34 cellular contexts compared by ENCODE assay signal in the genomic region with DNA sequence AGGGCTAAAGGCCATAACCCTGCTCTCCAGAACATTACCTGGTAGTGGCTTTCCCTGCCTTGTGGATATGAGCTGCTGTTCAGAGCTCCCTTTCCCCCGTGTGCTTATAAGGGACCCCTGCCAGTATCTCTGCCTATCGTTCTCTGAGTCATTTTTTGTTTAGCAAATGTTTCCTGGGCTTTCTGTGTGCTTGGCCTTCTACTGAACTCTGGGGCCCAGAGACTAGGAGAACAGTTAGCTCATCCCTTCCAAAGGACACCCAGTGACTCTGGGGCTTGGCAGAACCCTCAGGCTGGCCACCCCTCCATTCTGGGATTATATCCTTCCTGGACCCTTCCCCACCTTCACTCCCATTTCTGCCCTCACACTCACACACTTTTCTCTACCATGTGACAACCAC.
DNase-seq lines count a peak whose midpoint lies in the region; ATAC-seq, FAIRE-seq and TF ChIP-seq lines count a peak whose summit lies in the region.
"Had no signal": no experiment of that assay in that cellular context is flagged by ENCODE, and none has a peak within 500 bp of the region (broad histone marks: within the 10 kb centered on the region; RNA-seq: fewer than 3 reads in every experiment).

No MANE protein-coding gene starts in this region.

- H2AFZ ChIP-seq in HepG2 (ENCODE audit: low read length) = no peak overlapping the region

- peaks cover 54% of the 10 kb centered on the region for H3K27me3 Mint-ChIP-seq in mesothelial cell of epicardium (ENCODE audit: low read depth)
- H3K27me3 Mint-ChIP-seq in T-helper 2 cell treated with Interferon-gamma antibody and Interleukin-4, amounts not matched to agents 5 μg/mL and 100 μg/mL, for 36 hours (ENCODE audit: low read depth) = peaks cover 11% of the 10 kb centered on the region
- peaks cover 14% of the 10 kb centered on the region for H3K27me3 Mint-ChIP-seq in activated T-helper 1 cell treated with anti-CD3 and anti-CD28 coated beads, Interleukin-12 subunit alpha, Interleukin-12 subunit beta, Interleukin-2, Interleukin-4 antibody, amounts not matched to agents 30 ng/mL and 10 ng/mL and 1 ng/mL, durations not matched to agents 14 hours and 24 hours and 36 hours (ENCODE audit: insufficient read depth)

- H3K4me3 ChIP-seq in liver (ENCODE audit: low read depth in 1 of 3, low read length in 3 of 3) = no peak overlapping the region
- H3K4me3 ChIP-seq in HepG2 (replicated peaks in 1 of 3; ENCODE audit: insufficient read depth in 1 of 3, low read depth in 2 of 3, low read length in 3 of 3) = no peak overlapping the region
- no peak overlapping the region for H3K4me3 ChIP-seq in esophagus squamous epithelium
- H3K4me3 ChIP-seq: breast epithelium, lower lobe of right lung, SJCRH30 had no signal

- H3K27me3 ChIP-seq in liver (ENCODE audit: control insufficient read depth in 4 of 4, insufficient read depth in 4 of 4, low read length in 3 of 4) (no peaks in the 10 kb centered on the region), HepG2 (ENCODE audit: control insufficient read depth in 1 of 2, insufficient read depth in 2 of 2, low read length in 2 of 2) (peaks cover 3 to 27% of the 10 kb centered on the region in 2 experiments; a peak in 3 of 5 replicates), esophagus squamous epithelium (peaks cover 0 to 25% (median 0%) of the 10 kb centered on the region in 4 donors)
- H3K27me3 ChIP-seq: SJCRH30 had no signal

- H3K4me1 ChIP-seq in liver (ENCODE audit: control insufficient read depth in 4 of 4, insufficient read depth in 4 of 4, low read length in 3 of 4) = no peaks in the 10 kb centered on the region
- no peaks in the 10 kb centered on the region for H3K4me1 ChIP-seq in HepG2 (ENCODE audit: insufficient read depth, low read length)
- peaks cover 0 to 55% (median 25%) of the 10 kb centered on the region in 3 donors for H3K4me1 ChIP-seq in esophagus squamous epithelium
- H3K4me1 ChIP-seq: breast epithelium, lower lobe of right lung had no signal

- no peaks in the 10 kb centered on the region for H3K36me3 Mint-ChIP-seq in mesothelial cell of epicardium
- no peaks in the 10 kb centered on the region for H3K36me3 Mint-ChIP-seq in T-helper 2 cell treated with Interferon-gamma antibody and Interleukin-4, amounts not matched to agents 5 μg/mL and 100 μg/mL, for 36 hours (ENCODE audit: low read depth)
- no peaks in the 10 kb centered on the region for H3K36me3 Mint-ChIP-seq in activated T-helper 1 cell treated with anti-CD3 and anti-CD28 coated beads, Interleukin-12 subunit alpha, Interleukin-12 subunit beta, Interleukin-2, Interleukin-4 antibody, amounts not matched to agents 30 ng/mL and 10 ng/mL and 1 ng/mL, durations not matched to agents 14 hours and 24 hours and 36 hours (ENCODE audit: low read depth)
- H3K36me3 Mint-ChIP-seq: activated naive CD4-positive, alpha-beta T cell treated with anti-CD3 and anti-CD28 coated beads, Interleukin-2, amount 50 U/mL, for 24 hours; naive thymus-derived CD8-positive, alpha-beta T cell; type B pancreatic cell had no signal

- no peak for TF ChIP-seq RAD21 in liver (IDR thresholded peaks at IDR 0.05)
- TF ChIP-seq RAD21 in HepG2 (CRISPR knock-in tag; IDR thresholded peaks at IDR 0.05) = no peak

- no peak for FAIRE-seq in HepG2 (lab: Jason Lieb, UNC)
- FAIRE-seq: colon had no signal

- TF ChIP-seq CTCF in liver (IDR thresholded peaks at IDR 0.05; ENCODE audit: low read depth, low read length, missing input control) (no peak), HepG2 (CRISPR knock-in tag; IDR thresholded peaks at IDR 0.05) (no peak), mesothelial cell of epicardium (IDR thresholded peaks at IDR 0.05; ENCODE audit: unreplicated experiment) (no peak), esophagus squamous epithelium (IDR thresholded peaks at IDR 0.05) (no peak)

- H3K9me3 ChIP-seq in liver (ENCODE audit: control insufficient read depth in 4 of 4, low read length in 3 of 4) (no peaks in the 10 kb centered on the region), HepG2 (ENCODE audit: low read length) (no peaks in the 10 kb centered on the region), esophagus squamous epithelium (no peaks in the 10 kb centered on the region)
- H3K9me3 ChIP-seq: breast epithelium, lower lobe of right lung, SJCRH30 had no signal

- ATAC-seq in HepG2 (no peak), Right ventricle myocardium inferior (no peak)
- ATAC-seq: lower lobe of right lung; naive thymus-derived CD8-positive, alpha-beta T cell had no signal

- in situ Hi-C loops in HepG2 (cut with HindIII; ENCODE audit: extremely low pct_ligation_motif_present, low pct_unique_long_range_greater_than_20kb) = no loop called here

- CTCF ChIA-PET in HepG2 (lab: Yijun Ruan, JAX; ENCODE audit: low intra/inter-chr PET ratio, low total read pairs) = no interaction called here

- DNase-seq in HepG2 (ENCODE audit: low spot score) (no peak), astrocyte of the hippocampus (ENCODE audit: low read depth, low spot score) (peak; percentile 52), mesothelial cell of epicardium (ENCODE audit: low spot score in 2 of 2, unreplicated experiment in 2 of 2) (no peak), Right ventricle myocardium inferior (ENCODE audit: missing footprints) (no peak), esophagus squamous epithelium (lab: John Stamatoyannopoulos, UW) (no peak)
- DNase-seq in T-helper 2 cell treated with Interferon-gamma antibody and Interleukin-4, amounts not matched to agents 5 μg/mL and 100 μg/mL, for 36 hours (ENCODE audit: low spot score) = no peak
- DNase-seq in activated T-helper 1 cell treated with anti-CD3 and anti-CD28 coated beads, Interleukin-12 subunit alpha, Interleukin-12 subunit beta, Interleukin-2, Interleukin-4 antibody, amounts not matched to agents 30 ng/mL and 10 ng/mL and 1 ng/mL, durations not matched to agents 14 hours and 24 hours and 36 hours (ENCODE audit: low spot score) = no peak
- DNase-seq: activated CD4-positive, alpha-beta T cell treated with anti-CD3 and anti-CD28 coated beads for 48 hours; amygdala; Calu3; DMS79 treated with DMSO at 0.1 percent for 48 hours; effector CD4-positive, alpha-beta T cell; foreskin fibroblast; H9; Kasumi-1; lower lobe of right lung; MV-4-11; naive thymus-derived CD8-positive, alpha-beta T cell; NCI-H1436; NCI-H2081; NCI-H2227 treated with DMSO at 0.1 percent for 48 hours; occipital lobe; SJCRH30; stimulated activated CD4-positive, alpha-beta T cell treated with anti-CD3 and anti-CD28 coated beads, Interleukin-15, amount 100 ng/mL, for 24 hours; stimulated activated CD4-positive, alpha-beta T cell treated with anti-CD3 and anti-CD28 coated beads, Interleukin-4, amount 100 ng/mL, for 4 hours; SW 1271; T-helper 9 cell had no signal

- H3K79me2 ChIP-seq in HepG2 (ENCODE audit: insufficient read depth, low read length) = no peaks in the 10 kb centered on the region

- peak overlapping the region; percentile 7 for H3K27ac Mint-ChIP-seq in mesothelial cell of epicardium
- no peak overlapping the region for H3K27ac Mint-ChIP-seq in T-helper 2 cell treated with Interferon-gamma antibody and Interleukin-4, amounts not matched to agents 5 μg/mL and 100 μg/mL, for 36 hours
- H3K27ac Mint-ChIP-seq in activated T-helper 1 cell treated with anti-CD3 and anti-CD28 coated beads, Interleukin-12 subunit alpha, Interleukin-12 subunit beta, Interleukin-2, Interleukin-4 antibody, amounts not matched to agents 30 ng/mL and 10 ng/mL and 1 ng/mL, durations not matched to agents 14 hours and 24 hours and 36 hours = no peak overlapping the region
- H3K27ac Mint-ChIP-seq: activated naive CD4-positive, alpha-beta T cell treated with anti-CD3 and anti-CD28 coated beads, Interleukin-2, amount 50 U/mL, for 24 hours; H9; type B pancreatic cell had no signal

- no peak for TF ChIP-seq EP300 in HepG2 (IDR thresholded peaks at IDR 0.05; ENCODE audit: low read depth in 2 of 2, low read length in 2 of 2)
- no peak for TF ChIP-seq EP300 in HepG2 (CRISPR knock-in tag; IDR thresholded peaks at IDR 0.05; ENCODE audit: borderline replicate concordance)

- no peaks in the 10 kb centered on the region for H3K9me3 Mint-ChIP-seq in mesothelial cell of epicardium
- H3K9me3 Mint-ChIP-seq in T-helper 2 cell treated with Interferon-gamma antibody and Interleukin-4, amounts not matched to agents 5 μg/mL and 100 μg/mL, for 36 hours = no peaks in the 10 kb centered on the region
- H3K9me3 Mint-ChIP-seq in activated T-helper 1 cell treated with anti-CD3 and anti-CD28 coated beads, Interleukin-12 subunit alpha, Interleukin-12 subunit beta, Interleukin-2, Interleukin-4 antibody, amounts not matched to agents 30 ng/mL and 10 ng/mL and 1 ng/mL, durations not matched to agents 14 hours and 24 hours and 36 hours = no peaks in the 10 kb centered on the region
- H3K9me3 Mint-ChIP-seq: activated naive CD4-positive, alpha-beta T cell treated with anti-CD3 and anti-CD28 coated beads, Interleukin-2, amount 50 U/mL, for 24 hours; H9; naive thymus-derived CD8-positive, alpha-beta T cell; type B pancreatic cell had no signal

- BruUV-seq in HepG2 (replicated peaks; lab: Mats Ljungman, UMichigan) = no TSS peak

- H4K20me1 ChIP-seq in HepG2 (ENCODE audit: insufficient read depth, low read length) = no peaks in the 10 kb centered on the region

- H3K36me3 ChIP-seq in liver (ENCODE audit: control insufficient read depth in 4 of 4, insufficient read depth in 3 of 4, low read depth in 1 of 4, low read length in 3 of 4) = no peaks in the 10 kb centered on the region
- H3K36me3 ChIP-seq in HepG2 (replicated peaks in 1 of 2; ENCODE audit: control insufficient read depth in 1 of 2, insufficient read depth in 2 of 2, low read length in 2 of 2) = no peaks in the 10 kb centered on the region
- no peaks in the 10 kb centered on the region for H3K36me3 ChIP-seq in esophagus squamous epithelium
- H3K36me3 ChIP-seq: breast epithelium, lower lobe of right lung, SJCRH30 had no signal

- WGBS in liver = 64% methylated on average over 2 of the region's 2 CpGs
- WGBS in HepG2 (ENCODE audit: low lambda C conversion rate) = 0% methylated on average over 2 of the region's 2 CpGs
- 28 to 75% methylated on average over 2 of the region's 2 CpGs for WGBS in esophagus squamous epithelium, 2 donors

- TF ChIP-seq POLR2A in HepG2 (IDR thresholded peaks at IDR 0.05; ENCODE audit: insufficient read depth in 1 of 2, low read depth in 2 of 2, low read length in 2 of 2) (no peak), esophagus squamous epithelium (IDR thresholded peaks at IDR 0.05) (no peak)

- H3K4me1 Mint-ChIP-seq in mesothelial cell of epicardium = peaks cover 10% of the 10 kb centered on the region
- H3K4me1 Mint-ChIP-seq in T-helper 2 cell treated with Interferon-gamma antibody and Interleukin-4, amounts not matched to agents 5 μg/mL and 100 μg/mL, for 36 hours (ENCODE audit: low read depth) = no peaks in the 10 kb centered on the region
- H3K4me1 Mint-ChIP-seq in activated T-helper 1 cell treated with anti-CD3 and anti-CD28 coated beads, Interleukin-12 subunit alpha, Interleukin-12 subunit beta, Interleukin-2, Interleukin-4 antibody, amounts not matched to agents 30 ng/mL and 10 ng/mL and 1 ng/mL, durations not matched to agents 14 hours and 24 hours and 36 hours (ENCODE audit: low read depth) = no peaks in the 10 kb centered on the region
- H3K4me1 Mint-ChIP-seq: activated naive CD4-positive, alpha-beta T cell treated with anti-CD3 and anti-CD28 coated beads, Interleukin-2, amount 50 U/mL, for 24 hours; naive thymus-derived CD8-positive, alpha-beta T cell had no signal

- no peak overlapping the region for H3K4me2 ChIP-seq in HepG2 (ENCODE audit: low read depth, low read length)

- POLR2A ChIA-PET in HepG2 (lab: Yijun Ruan, JAX) = no interaction called here

- H3K27ac ChIP-seq in liver (ENCODE audit: low read depth in 1 of 2, low read length in 2 of 2) (no peak overlapping the region), HepG2 (ENCODE audit: extremely low read length, insufficient read depth, low read length) (no peak overlapping the region), esophagus squamous epithelium (peak overlapping the region in 1 of 4 donors; percentile 57)
- H3K27ac ChIP-seq: 22Rv1, breast epithelium, lower lobe of right lung, SJCRH30, VCaP had no signal

- intact Hi-C loops in HepG2 (cut with micrococcal nuclease; ENCODE audit: unreplicated experiment) (no loop called here), Right ventricle myocardium inferior (cut with DNase I) (no loop called here), esophagus squamous epithelium (cut with DNase I) (no loop called here)
- intact Hi-C loops in activated T-helper 1 cell treated with anti-CD3 and anti-CD28 coated beads, Interleukin-12 subunit alpha, Interleukin-12 subunit beta, Interleukin-2, Interleukin-4 antibody, amounts not matched to agents 30 ng/mL and 10 ng/mL and 1 ng/mL, durations not matched to agents 14 hours and 24 hours and 36 hours (cut with micrococcal nuclease) = no loop called here

- H3K4me3 Mint-ChIP-seq in mesothelial cell of epicardium = no peak overlapping the region
- no peak overlapping the region for H3K4me3 Mint-ChIP-seq in T-helper 2 cell treated with Interferon-gamma antibody and Interleukin-4, amounts not matched to agents 5 μg/mL and 100 μg/mL, for 36 hours
- H3K4me3 Mint-ChIP-seq in activated T-helper 1 cell treated with anti-CD3 and anti-CD28 coated beads, Interleukin-12 subunit alpha, Interleukin-12 subunit beta, Interleukin-2, Interleukin-4 antibody, amounts not matched to agents 30 ng/mL and 10 ng/mL and 1 ng/mL, durations not matched to agents 14 hours and 24 hours and 36 hours = no peak overlapping the region
- H3K4me3 Mint-ChIP-seq: activated naive CD4-positive, alpha-beta T cell treated with anti-CD3 and anti-CD28 coated beads, Interleukin-2, amount 50 U/mL, for 24 hours; H9; naive thymus-derived CD8-positive, alpha-beta T cell; type B pancreatic cell had no signal

- H3K9ac ChIP-seq in liver (ENCODE audit: low read depth in 1 of 2, low read length in 2 of 2) = no peak overlapping the region
- H3K9ac ChIP-seq in HepG2 (ENCODE audit: insufficient read depth, low read depth, low read length) = no peak overlapping the region
